18 cellular contexts compared by ENCODE assay signal in the genomic region with DNA sequence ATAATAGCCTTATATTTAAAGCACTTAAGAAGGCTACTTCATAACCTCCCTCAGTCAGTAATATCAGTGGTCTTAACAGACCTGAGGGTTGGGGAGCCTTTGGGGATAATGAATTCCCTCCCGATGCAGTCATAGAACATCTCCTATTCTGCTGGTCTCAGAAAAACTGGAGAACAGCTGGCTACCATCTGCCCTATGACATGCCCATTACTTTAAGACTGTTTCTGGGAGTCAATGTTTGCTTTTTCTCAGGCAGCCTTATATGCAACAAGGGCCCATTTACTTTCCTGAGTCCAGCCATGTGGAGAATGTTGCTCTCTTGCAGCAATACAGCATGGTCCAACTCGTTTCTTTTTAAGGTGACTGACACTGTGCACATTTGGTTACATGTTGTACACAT.
DNase-seq lines count a peak whose midpoint lies in the region; ATAC-seq, FAIRE-seq and TF ChIP-seq lines count a peak whose summit lies in the region.
"Had no signal": no experiment of that assay in that cellular context is flagged by ENCODE, and none has a peak within 500 bp of the region (broad histone marks: within the 10 kb centered on the region; RNA-seq: fewer than 3 reads in every experiment).

No MANE protein-coding gene starts in this region.

- DNase-seq in AG10803 (ENCODE audit: low read depth) (peak; percentile 41), IMR-90 (peak; percentile 59), mesendoderm (no peak), medulla oblongata (ENCODE audit: extremely low spot score) (no peak), A172 (ENCODE audit: low spot score) (no peak)
- DNase-seq: CD8-positive, alpha-beta memory T cell; DMS153; NCI-H146; NCI-H2081 treated with DMSO at 0.1 percent for 48 hours; NCI-H526; Peyer's patch; SIG-M5 had no signal

- H3K36me3 ChIP-seq in IMR-90 (ENCODE audit: control insufficient read depth, insufficient read depth, low read length) (no peaks in the 10 kb centered on the region), mesendoderm (ENCODE audit: control insufficient read depth, insufficient read depth, low read length) (no peaks in the 10 kb centered on the region)
- H3K36me3 ChIP-seq: BLaER1, Peyer's patch had no signal

- in situ Hi-C loops in IMR-90 (cut with MboI; ENCODE audit: low sequenced_read_pairs): loop anchor here (5.0 kb wide), 1 partner anchor 148 kb away; no protein-coding TSS in a partner anchor

- no peaks in the 10 kb centered on the region for H3K9me3 ChIP-seq in IMR-90 (ENCODE audit: control insufficient read depth, insufficient read depth, low read length)
- H3K9me3 ChIP-seq: BLaER1, Peyer's patch had no signal

- peaks cover 15% of the 10 kb centered on the region for H3K4me1 ChIP-seq in IMR-90 (ENCODE audit: control insufficient read depth, insufficient read depth, low read length)
- H3K4me1 ChIP-seq in mesendoderm (ENCODE audit: control insufficient read depth, low read depth, low read length): peaks cover 6% of the 10 kb centered on the region

- H3K9me1 ChIP-seq in IMR-90 (ENCODE audit: insufficient read depth, low read length): no peaks in the 10 kb centered on the region

- CTCF ChIA-PET in IMR-90 (lab: Yijun Ruan, JAX): interaction anchor here (5.1 to 5.2 kb wide), 2 partner anchors 37 to 242 kb away, joined by 35 to 45 read pairs; no protein-coding TSS in a partner anchor

- no TSS peak for BruUV-seq in IMR-90 (replicated peaks; lab: Mats Ljungman, UMichigan)

- H2AK5ac ChIP-seq in IMR-90 (ENCODE audit: low read depth, low read length) (no peak overlapping the region), mesendoderm (ENCODE audit: low read length) (no peak overlapping the region)

- H3K4me3 ChIP-seq in AG10803 (ENCODE audit: low read length) (no peak overlapping the region), IMR-90 (ENCODE audit: insufficient read depth, low read depth, low read length) (no peak overlapping the region), mesendoderm (ENCODE audit: low read length) (no peak overlapping the region)
- H3K4me3 ChIP-seq: BLaER1, Peyer's patch had no signal

- dilution Hi-C loops in IMR-90 (cut with HindIII; ENCODE audit: low sequenced_read_pairs, unreplicated experiment): no loop called here

- H2AFZ ChIP-seq in IMR-90 (replicated peaks; ENCODE audit: low read length, poor library complexity): no peak overlapping the region

- TF ChIP-seq POLR2A in IMR-90 (IDR thresholded peaks at IDR 0.05; ENCODE audit: low read depth, low read length): no peak

- H3K23ac ChIP-seq in IMR-90 (ENCODE audit: low read depth, low read length) (no peak overlapping the region), mesendoderm (ENCODE audit: low read length) (no peak overlapping the region)

- no peak for TF ChIP-seq RAD21 in IMR-90 (IDR thresholded peaks at IDR 0.05; ENCODE audit: low read length)

- H3K27me3 ChIP-seq in IMR-90 (ENCODE audit: control insufficient read depth, insufficient read depth, low read length) (peaks cover 18% of the 10 kb centered on the region), mesendoderm (ENCODE audit: insufficient read depth, low read length, poor library complexity) (no peaks in the 10 kb centered on the region)
- H3K27me3 ChIP-seq: Peyer's patch had no signal

- no peak overlapping the region for H2BK15ac ChIP-seq in IMR-90 (ENCODE audit: low read depth, low read length)
- peak overlapping the region; percentile 10 for H2BK15ac ChIP-seq in mesendoderm (replicated peaks; ENCODE audit: low read depth)

- H3K18ac ChIP-seq in IMR-90 (ENCODE audit: low read depth, low read length) (no peak overlapping the region), mesendoderm (ENCODE audit: low read length) (peak overlapping the region; percentile 45)

- no peak overlapping the region for H3K9ac ChIP-seq in IMR-90 (ENCODE audit: low read depth, low read length)
- no peak overlapping the region for H3K9ac ChIP-seq in mesendoderm (ENCODE audit: low read length)
- H3K9ac ChIP-seq: BLaER1 had no signal

- intact Hi-C loops in IMR-90 (cut with micrococcal nuclease): loop anchor here (5.0 kb wide), 1 partner anchor 733 kb away; no protein-coding TSS in a partner anchor

- no peak overlapping the region for H2BK20ac ChIP-seq in IMR-90 (ENCODE audit: low read depth, low read length)

- H2BK5ac ChIP-seq in IMR-90 (ENCODE audit: low read depth, low read length, poor library complexity, severe bottlenecking): no peak overlapping the region
- no peak overlapping the region for H2BK5ac ChIP-seq in mesendoderm (ENCODE audit: low read length)

- no peaks in the 10 kb centered on the region for H4K20me1 ChIP-seq in IMR-90 (ENCODE audit: insufficient read depth, low read length)
- H4K20me1 ChIP-seq: BLaER1 had no signal

- H3K4ac ChIP-seq in IMR-90 (ENCODE audit: low read depth, low read length) (no peak overlapping the region), mesendoderm (ENCODE audit: low read depth, low read length) (no peak overlapping the region)

- no peaks in the 10 kb centered on the region for H3K79me1 ChIP-seq in IMR-90 (ENCODE audit: low read depth in 1 of 2, low read length in 2 of 2)
- H3K79me1 ChIP-seq in mesendoderm (ENCODE audit: low read length): no peaks in the 10 kb centered on the region

- peak; percentile 48 for FAIRE-seq in endometrium (lab: Jason Lieb, UNC)
- FAIRE-seq: GM18507 had no signal

- no peaks in the 10 kb centered on the region for H3K79me2 ChIP-seq in mesendoderm (ENCODE audit: control insufficient read depth, insufficient read depth, low read length)

- no peak overlapping the region for H4K91ac ChIP-seq in IMR-90 (ENCODE audit: insufficient read depth, low read depth, low read length)

- no peak overlapping the region for H2AK9ac ChIP-seq in IMR-90 (replicated peaks; ENCODE audit: low read depth, low read length, poor library complexity)

- H2BK120ac ChIP-seq in IMR-90 (ENCODE audit: low read depth, low read length): no peak overlapping the region
- no peak overlapping the region for H2BK120ac ChIP-seq in mesendoderm (ENCODE audit: low read depth, low read length)

- TF ChIP-seq CTCF in AG10803 (conservative IDR thresholded peaks at IDR 0.05; ENCODE audit: low read length) (no peak), IMR-90 (conservative IDR thresholded peaks at IDR 0.05; ENCODE audit: low read depth, low read length) (no peak)

- WGBS in IMR-90 (ENCODE audit: extremely low coverage in 2 of 2, insufficient read length in 1 of 2), 2 experiments: 0% methylated on average over 1 of the region's 2 CpGs; no CpG with 5 or more reads in 1 of the 2 experiments
- WGBS in mesendoderm (ENCODE audit: extremely low coverage, insufficient coverage, low lambda C conversion rate): no CpG with 5 or more reads among the region's 2 CpGs

- no peak overlapping the region for H4K5ac ChIP-seq in IMR-90 (ENCODE audit: low read depth, low read length)
- H4K5ac ChIP-seq in mesendoderm (ENCODE audit: low read length): no peak overlapping the region

- ATAC-seq in IMR-90 (ENCODE audit: low read depth) (peak; percentile 4; the same call in 1 of the 2 replicates), HG03521 (IDR thresholded peaks at IDR 0.05; ENCODE audit: unreplicated experiment) (no peak), GM19351 (IDR thresholded peaks at IDR 0.05; ENCODE audit: unreplicated experiment) (no peak)
- ATAC-seq: HCT116 had no signal

- H3K27ac ChIP-seq in IMR-90 (ENCODE audit: insufficient read depth, low read length) (no peak overlapping the region), mesendoderm (ENCODE audit: low read depth, low read length) (no peak overlapping the region)
- H3K27ac ChIP-seq: BLaER1, Peyer's patch had no signal

- H4K8ac ChIP-seq in IMR-90 (ENCODE audit: low read depth in 2 of 2, low read length in 2 of 2) (no peak overlapping the region), mesendoderm (ENCODE audit: low read depth, low read length) (no peak overlapping the region)

- no peak overlapping the region for H3K56ac ChIP-seq in IMR-90 (ENCODE audit: extremely low read depth, insufficient read depth, low read length)
- no peak overlapping the region for H3K56ac ChIP-seq in mesendoderm (ENCODE audit: low read length)

- POLR2A ChIA-PET in IMR-90 (lab: Charles Lee; ENCODE audit: unreplicated experiment): no interaction called here

- H3K4me2 ChIP-seq in IMR-90 (ENCODE audit: low read depth, low read length): no peak overlapping the region; the same call in 1 of the 2 replicates
- H3K4me2 ChIP-seq in mesendoderm (ENCODE audit: low read length): no peak overlapping the region
- H3K4me2 ChIP-seq: BLaER1 had no signal

- H3K14ac ChIP-seq in IMR-90 (replicated peaks; ENCODE audit: low read depth, low read length): no peak overlapping the region

TF ChIP-seq in IMR-90, 13 proteins besides CTCF, POLR2A, EP300 and RAD21:
- TF ChIP-seq CHD1 (IDR thresholded peaks at IDR 0.05; ENCODE audit: low read depth, low read length): no peak
- no peak for TF ChIP-seq MXI1 (IDR thresholded peaks at IDR 0.05; ENCODE audit: borderline replicate concordance, low read depth, low read length)
TF ChIP-seq in IMR-90: peak in this region for 0.

Comparison
In these comparisons a context has a peak if more than half of its experiments do, and no peak if none do; other contexts are left out.
1. DNase-seq: peak in AG10803 (single experiment) and IMR-90 (single experiment); none in mesendoderm (single experiment), medulla oblongata (single experiment) and A172 (single experiment).